Comparison of ENCODE assay signal across 1 cellular context in genomic region chr21:42102063-42102462, GRCh38.
TF ChIP-seq lines count a peak whose summit lies in the region.

No MANE protein-coding gene starts in this region.

TF ChIP-seq in GM23338, 12 proteins besides CTCF, POLR2A, EP300 and RAD21 (continued from another document):
- TF ChIP-seq, protein P1, sequence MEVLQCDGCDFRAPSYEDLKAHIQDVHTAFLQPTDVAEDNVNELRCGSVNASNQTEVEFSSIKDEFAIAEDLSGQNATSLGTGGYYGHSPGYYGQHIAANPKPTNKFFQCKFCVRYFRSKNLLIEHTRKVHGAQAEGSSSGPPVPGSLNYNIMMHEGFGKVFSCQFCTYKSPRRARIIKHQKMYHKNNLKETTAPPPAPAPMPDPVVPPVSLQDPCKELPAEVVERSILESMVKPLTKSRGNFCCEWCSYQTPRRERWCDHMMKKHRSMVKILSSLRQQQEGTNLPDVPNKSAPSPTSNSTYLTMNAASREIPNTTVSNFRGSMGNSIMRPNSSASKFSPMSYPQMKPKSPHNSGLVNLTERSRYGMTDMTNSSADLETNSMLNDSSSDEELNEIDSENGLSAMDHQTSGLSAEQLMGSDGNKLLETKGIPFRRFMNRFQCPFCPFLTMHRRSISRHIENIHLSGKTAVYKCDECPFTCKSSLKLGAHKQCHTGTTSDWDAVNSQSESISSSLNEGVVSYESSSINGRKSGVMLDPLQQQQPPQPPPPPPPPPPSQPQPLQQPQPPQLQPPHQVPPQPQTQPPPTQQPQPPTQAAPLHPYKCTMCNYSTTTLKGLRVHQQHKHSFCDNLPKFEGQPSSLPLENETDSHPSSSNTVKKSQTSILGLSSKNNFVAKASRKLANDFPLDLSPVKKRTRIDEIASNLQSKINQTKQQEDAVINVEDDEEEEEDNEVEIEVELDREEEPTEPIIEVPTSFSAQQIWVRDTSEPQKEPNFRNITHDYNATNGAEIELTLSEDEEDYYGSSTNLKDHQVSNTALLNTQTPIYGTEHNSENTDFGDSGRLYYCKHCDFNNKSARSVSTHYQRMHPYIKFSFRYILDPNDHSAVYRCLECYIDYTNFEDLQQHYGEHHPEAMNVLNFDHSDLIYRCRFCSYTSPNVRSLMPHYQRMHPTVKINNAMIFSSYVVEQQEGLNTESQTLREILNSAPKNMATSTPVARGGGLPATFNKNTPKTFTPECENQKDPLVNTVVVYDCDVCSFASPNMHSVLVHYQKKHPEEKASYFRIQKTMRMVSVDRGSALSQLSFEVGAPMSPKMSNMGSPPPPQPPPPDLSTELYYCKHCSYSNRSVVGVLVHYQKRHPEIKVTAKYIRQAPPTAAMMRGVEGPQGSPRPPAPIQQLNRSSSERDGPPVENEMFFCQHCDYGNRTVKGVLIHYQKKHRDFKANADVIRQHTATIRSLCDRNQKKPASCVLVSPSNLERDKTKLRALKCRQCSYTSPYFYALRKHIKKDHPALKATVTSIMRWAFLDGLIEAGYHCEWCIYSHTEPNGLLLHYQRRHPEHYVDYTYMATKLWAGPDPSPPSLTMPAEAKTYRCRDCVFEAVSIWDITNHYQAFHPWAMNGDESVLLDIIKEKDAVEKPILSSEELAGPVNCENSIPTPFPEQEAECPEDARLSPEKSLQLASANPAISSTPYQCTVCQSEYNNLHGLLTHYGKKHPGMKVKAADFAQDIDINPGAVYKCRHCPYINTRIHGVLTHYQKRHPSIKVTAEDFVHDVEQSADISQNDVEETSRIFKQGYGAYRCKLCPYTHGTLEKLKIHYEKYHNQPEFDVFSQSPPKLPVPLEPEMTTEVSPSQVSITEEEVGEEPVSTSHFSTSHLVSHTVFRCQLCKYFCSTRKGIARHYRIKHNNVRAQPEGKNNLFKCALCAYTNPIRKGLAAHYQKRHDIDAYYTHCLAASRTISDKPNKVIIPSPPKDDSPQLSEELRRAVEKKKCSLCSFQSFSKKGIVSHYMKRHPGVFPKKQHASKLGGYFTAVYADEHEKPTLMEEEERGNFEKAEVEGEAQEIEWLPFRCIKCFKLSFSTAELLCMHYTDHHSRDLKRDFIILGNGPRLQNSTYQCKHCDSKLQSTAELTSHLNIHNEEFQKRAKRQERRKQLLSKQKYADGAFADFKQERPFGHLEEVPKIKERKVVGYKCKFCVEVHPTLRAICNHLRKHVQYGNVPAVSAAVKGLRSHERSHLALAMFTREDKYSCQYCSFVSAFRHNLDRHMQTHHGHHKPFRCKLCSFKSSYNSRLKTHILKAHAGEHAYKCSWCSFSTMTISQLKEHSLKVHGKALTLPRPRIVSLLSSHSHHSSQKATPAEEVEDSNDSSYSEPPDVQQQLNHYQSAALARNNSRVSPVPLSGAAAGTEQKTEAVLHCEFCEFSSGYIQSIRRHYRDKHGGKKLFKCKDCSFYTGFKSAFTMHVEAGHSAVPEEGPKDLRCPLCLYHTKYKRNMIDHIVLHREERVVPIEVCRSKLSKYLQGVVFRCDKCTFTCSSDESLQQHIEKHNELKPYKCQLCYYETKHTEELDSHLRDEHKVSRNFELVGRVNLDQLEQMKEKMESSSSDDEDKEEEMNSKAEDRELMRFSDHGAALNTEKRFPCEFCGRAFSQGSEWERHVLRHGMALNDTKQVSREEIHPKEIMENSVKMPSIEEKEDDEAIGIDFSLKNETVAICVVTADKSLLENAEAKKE (CRISPR knock-in tag; IDR thresholded peaks at IDR 0.05): no peak
- no peak for TF ChIP-seq EZH2 (IDR thresholded peaks at IDR 0.05; ENCODE audit: low read depth, unreplicated experiment)
- no peak for TF ChIP-seq POLR2AphosphoS5 (IDR thresholded peaks at IDR 0.05; ENCODE audit: low read depth)
